Comparison of ENCODE assay signal across 1 cellular context in genomic region chr15:51603002-51603401, GRCh38.
A peak's percentile ranks its signal among the peaks of the same experiment; 100 is the strongest.
TF ChIP-seq lines count a peak whose summit lies in the region.

No MANE protein-coding gene starts in this region.

TF ChIP-seq in K562, 482 proteins besides CTCF, POLR2A, EP300 and RAD21 (continued from another document):
- TF ChIP-seq ZHX1 (conservative IDR thresholded peaks at IDR 0.05; ENCODE audit: low read length) (no peak), NCOA4 (IDR thresholded peaks at IDR 0.05; ENCODE audit: partially characterized antibody) (no peak), NFATC3 (IDR thresholded peaks at IDR 0.05) (no peak; the same call in 1 of the 2 replicates), MLLT1 (IDR thresholded peaks at IDR 0.05) (peak in 1 of 2 experiments; percentile 63; a peak in 1 of 4 replicates), SMARCA5 (IDR thresholded peaks at IDR 0.05) (0 out of 2 replicates have a peak, but pooled peaks have one; percentile 63), TCF15 (CRISPR knock-in tag; IDR thresholded peaks at IDR 0.05) (no peak), LARP7 (IDR thresholded peaks at IDR 0.05) (peak; percentile 91), NFE2 (IDR thresholded peaks at IDR 0.05; ENCODE audit: low read depth) (no peak), ZBTB40 (IDR thresholded peaks at IDR 0.05) (peak; percentile 61; the same call in 1 of the 2 replicates), ZBTB40 (CRISPR knock-in tag; IDR thresholded peaks at IDR 0.05) (no peak), ZNF197 (CRISPR knock-in tag; IDR thresholded peaks at IDR 0.05; ENCODE audit: low read depth) (no peak), STAG1 (CRISPR knock-in tag; IDR thresholded peaks at IDR 0.05; ENCODE audit: borderline replicate concordance) (no peak), ZBTB5 (IDR thresholded peaks at IDR 0.05) (peak; percentile 42; the same call in 1 of the 2 replicates), PHF20 (IDR thresholded peaks at IDR 0.05; ENCODE audit: partially characterized antibody) (no peak), MTA3 (IDR thresholded peaks at IDR 0.05; ENCODE audit: borderline replicate concordance) (no peak), RBM17 (IDR thresholded peaks at IDR 0.05; ENCODE audit: borderline replicate concordance, low read depth, low read length) (no peak), KHSRP (IDR thresholded peaks at IDR 0.05) (peak; percentile 32; the same call in 1 of the 2 replicates), ZNF133 (CRISPR knock-in tag; IDR thresholded peaks at IDR 0.05) (no peak), ZNF398 (CRISPR knock-in tag; IDR thresholded peaks at IDR 0.05) (no peak), CREB3L1 (IDR thresholded peaks at IDR 0.05; ENCODE audit: borderline replicate concordance, low read depth) (no peak), ATF1 (CRISPR knock-in tag; IDR thresholded peaks at IDR 0.05) (no peak), ATF1 (tag; IDR thresholded peaks at IDR 0.05) (no peak), ZNF512 (tag; IDR thresholded peaks at IDR 0.05) (peak; percentile 13)
